ENCODE assay signal across 1 cellular context in genomic region chrX:76182496-76183276, GRCh38.
TF ChIP-seq lines count a peak whose summit lies in the region.

No MANE protein-coding gene starts in this region.

TF ChIP-seq in HEK293, 187 proteins besides CTCF, POLR2A, EP300 and RAD21:
- TF ChIP-seq OSR2 (tag by site-specific recombination; IDR thresholded peaks at IDR 0.05) (peak; percentile 61), ZSCAN16 (tag by site-specific recombination; IDR thresholded peaks at IDR 0.05) (peak; percentile 88)
